ENCODE assay signal across 1 cellular context in the genomic region with DNA sequence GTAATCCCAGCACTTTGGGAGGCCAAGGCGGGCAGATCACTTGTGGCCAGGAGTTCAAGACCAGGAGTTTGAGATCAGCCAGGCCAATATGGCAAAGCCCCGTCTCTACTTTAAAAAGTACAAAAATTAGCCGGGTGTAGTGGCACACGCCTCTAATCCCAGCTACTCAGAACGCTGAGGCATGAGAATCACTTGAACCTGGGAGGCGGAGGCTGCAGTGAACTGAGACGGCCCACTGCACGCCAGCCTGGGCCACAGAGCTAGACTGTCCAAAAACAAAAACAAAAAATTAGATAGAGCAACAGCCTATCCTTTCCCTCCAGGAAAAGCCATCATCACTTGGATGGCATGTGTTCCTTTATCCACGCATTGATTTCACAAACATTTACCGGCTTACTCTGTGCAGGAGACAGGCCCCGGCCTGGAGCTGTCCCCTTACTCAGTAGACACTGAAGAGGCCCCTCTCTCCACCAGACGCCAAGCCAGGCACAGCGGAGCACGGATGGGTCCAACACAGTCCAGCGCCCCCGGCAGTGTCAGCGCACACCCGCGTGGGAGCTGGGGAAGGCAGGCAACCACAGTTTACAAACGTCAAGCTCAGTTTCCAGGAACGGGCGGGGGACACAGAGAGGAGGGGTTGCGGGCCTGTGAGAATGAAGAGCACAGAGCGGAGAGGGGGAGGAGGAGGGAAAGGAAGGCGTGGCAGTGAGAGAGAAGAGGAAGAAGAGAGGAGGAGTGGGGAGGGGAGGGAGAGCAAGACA.
TF ChIP-seq lines count a peak whose summit lies in the region.

No MANE protein-coding gene starts in this region.

TF ChIP-seq in H1, 55 proteins besides CTCF, POLR2A, EP300 and RAD21:
- TF ChIP-seq FOSL1 (IDR thresholded peaks at IDR 0.05; ENCODE audit: insufficient read depth, low read depth, low read length) (no peak), E2F6 (IDR thresholded peaks at IDR 0.05) (0 out of 2 replicates have a peak, but pooled peaks have one; percentile 36)
